Comparison of ENCODE assay signal across 1 cellular context in genomic region chr20:33810885-33811762, GRCh38.
A peak's percentile ranks its signal among the peaks of the same experiment; 100 is the strongest.
TF ChIP-seq lines count a peak whose summit lies in the region.

Gene CHMP4B, plus strand, starts transcription at chr20:33811348. Its CDS starts 121 bp downstream, at chr20:33811469.

TF ChIP-seq in HepG2, 621 proteins besides CTCF, POLR2A, EP300 and RAD21 (continued from another document and continues in another):
- TF ChIP-seq NFAT5 (CRISPR knock-in tag; IDR thresholded peaks at IDR 0.05) (no peak), ZNF274 (CRISPR knock-in tag; IDR thresholded peaks at IDR 0.05) (peak; percentile 47; the same call in 1 of the 2 replicates), IKZF1 (IDR thresholded peaks at IDR 0.05) (no peak), EZH2 (conservative IDR thresholded peaks at IDR 0.05; ENCODE audit: low read depth, low read length) (no peak), ZC3H4 (CRISPR knock-in tag; IDR thresholded peaks at IDR 0.05; ENCODE audit: borderline replicate concordance) (no peak), ZNF33B (CRISPR knock-in tag; IDR thresholded peaks at IDR 0.05) (no peak; the same call in 1 of the 2 replicates), TCF12 (IDR thresholded peaks at IDR 0.05) (no peak), TCF12 (CRISPR knock-in tag; IDR thresholded peaks at IDR 0.05) (peak; percentile 91; the same call in 1 of the 2 replicates), SP1 (IDR thresholded peaks at IDR 0.05) (no peak), SP1 (CRISPR knock-in tag; IDR thresholded peaks at IDR 0.05) (peak; percentile 86), ZFP37 (CRISPR knock-in tag; IDR thresholded peaks at IDR 0.05; ENCODE audit: borderline replicate concordance) (no peak), NONO (IDR thresholded peaks at IDR 0.05) (no peak), NONO (CRISPR knock-in tag; conservative IDR thresholded peaks at IDR 0.05) (peak; percentile 97), ZFYVE20 (CRISPR knock-in tag; IDR thresholded peaks at IDR 0.05; ENCODE audit: borderline replicate concordance, low read depth) (peak; percentile 75; the same call in 1 of the 2 replicates), MIXL1 (CRISPR knock-in tag; IDR thresholded peaks at IDR 0.05) (peak; percentile 97), BRD4 (CRISPR knock-in tag; IDR thresholded peaks at IDR 0.05) (no peak; the same call in 1 of the 2 replicates), ZMAT5 (CRISPR knock-in tag; IDR thresholded peaks at IDR 0.05; ENCODE audit: borderline replicate concordance, low read depth) (no peak), ZFP91 (CRISPR knock-in tag; IDR thresholded peaks at IDR 0.05; ENCODE audit: borderline replicate concordance) (peak; percentile 86; the same call in 1 of the 2 replicates), SATB2 (CRISPR knock-in tag; IDR thresholded peaks at IDR 0.05) (no peak; the same call in 1 of the 2 replicates), HMGA1 (CRISPR knock-in tag; conservative IDR thresholded peaks at IDR 0.05) (no peak), ZNF20 (CRISPR knock-in tag; IDR thresholded peaks at IDR 0.05) (no peak), ZBTB33 (CRISPR knock-in tag; IDR thresholded peaks at IDR 0.05) (peak; percentile 82; the same call in 1 of the 2 replicates), DZIP1 (CRISPR knock-in tag; IDR thresholded peaks at IDR 0.05) (peak; percentile 18; the same call in 1 of the 2 replicates), NR2F1 (CRISPR knock-in tag; IDR thresholded peaks at IDR 0.05) (peak; percentile 56 to 71; a peak in 2 of 4 replicates), SMAD1 (CRISPR knock-in tag; IDR thresholded peaks at IDR 0.05; ENCODE audit: borderline replicate concordance, low read depth) (no peak), REST (IDR thresholded peaks at IDR 0.05; ENCODE audit: borderline replicate concordance in 1 of 2, low read depth in 1 of 2, low read length in 2 of 2) (no peak), ZNF574 (CRISPR knock-in tag; IDR thresholded peaks at IDR 0.05) (peak; percentile 97), ZBTB14 (CRISPR knock-in tag; IDR thresholded peaks at IDR 0.05) (no peak), ZNF101 (CRISPR knock-in tag; IDR thresholded peaks at IDR 0.05; ENCODE audit: borderline replicate concordance, low read depth) (no peak), HDAC1 (CRISPR knock-in tag; IDR thresholded peaks at IDR 0.05) (peak; percentile 97), HINFP (CRISPR knock-in tag; IDR thresholded peaks at IDR 0.05; ENCODE audit: low read depth) (peak; percentile 76; the same call in 1 of the 2 replicates), ATF4 (CRISPR knock-in tag; IDR thresholded peaks at IDR 0.05) (peak in 1 of 2 experiments; percentile 86; a peak in 1 of 4 replicates)
